8 cellular contexts compared by ENCODE assay signal in genomic region chr16:72787130-72787518, GRCh38.
A peak's percentile ranks its signal among the peaks of the same experiment; 100 is the strongest.
DNase-seq lines count a peak whose midpoint lies in the region; ATAC-seq, FAIRE-seq and TF ChIP-seq lines count a peak whose summit lies in the region.

No MANE protein-coding gene starts in this region.

- H3K4me1 Mint-ChIP-seq in T-cell, result peaks cover 13 to 23% (median 16%) of the 10 kb centered on the region in 3 donors
- peaks cover 4% of the 10 kb centered on the region for H3K4me1 Mint-ChIP-seq in glutamatergic neuron (ENCODE audit: low read depth, unreplicated experiment)

- DNase-seq in T-cell (peak in 1 of 34 experiments; percentile 2), glutamatergic neuron (no peak), small intestine (no peak), Ammon's horn (ENCODE audit: low spot score) (no peak), GM10266 (ENCODE audit: extremely low spot score) (no peak), superior temporal gyrus (ENCODE audit: extremely low spot score) (no peak)

- ATAC-seq in GM21576 (IDR thresholded peaks at IDR 0.05; ENCODE audit: unreplicated experiment) (peak; percentile 4), T-cell (replicated peaks in 1 of 4) (peak in 2 of 4 experiments; percentile 9 to 24), GM18861 (IDR thresholded peaks at IDR 0.05; ENCODE audit: unreplicated experiment) (no peak)

- CTCF ChIA-PET in T-cell (lab: Charles Lee), result interaction anchor here (0.6 to 0.7 kb wide), 2 partner anchors 46 to 286 kb away, joined by 4 read pairs; no protein-coding TSS in a partner anchor

- H3K27me3 Mint-ChIP-seq in T-cell (peaks cover 12 to 24% of the 10 kb centered on the region in 2 donors), glutamatergic neuron (ENCODE audit: unreplicated experiment) (peaks cover 6% of the 10 kb centered on the region)

- H3K27ac ChIP-seq in small intestine (ENCODE audit: low read depth in 1 of 2, low read length in 1 of 2), result peak overlapping the region in 1 of 2 donors; percentile 60

- POLR2A ChIA-PET in T-cell (lab: Charles Lee), result no interaction called here

- H3K9me3 ChIP-seq in small intestine (ENCODE audit: control insufficient read depth, low read depth), result no peaks in the 10 kb centered on the region

- no peak for FAIRE-seq in small intestine (lab: Jason Lieb, UNC)

- peaks cover 0 to 3% of the 10 kb centered on the region in 2 donors for H3K4me1 ChIP-seq in small intestine (ENCODE audit: control insufficient read depth in 2 of 2, insufficient read depth in 1 of 2, low read depth in 1 of 2, low read length in 1 of 2)

- H3K4me3 Mint-ChIP-seq in T-cell (peak overlapping the region; percentile 83 to 87 (median 85)), glutamatergic neuron (ENCODE audit: unreplicated experiment) (peak overlapping the region; percentile 86)

- H3K9me3 Mint-ChIP-seq in T-cell (no peaks in the 10 kb centered on the region), glutamatergic neuron (ENCODE audit: unreplicated experiment) (peaks cover 4% of the 10 kb centered on the region)

- H3K27me3 ChIP-seq in small intestine (ENCODE audit: control insufficient read depth in 2 of 2, insufficient read depth in 2 of 2, low read length in 2 of 2), result no peaks in the 10 kb centered on the region

- H3K36me3 Mint-ChIP-seq in T-cell (no peaks in the 10 kb centered on the region), glutamatergic neuron (ENCODE audit: unreplicated experiment) (no peaks in the 10 kb centered on the region)

- H3K4me3 ChIP-seq in small intestine (ENCODE audit: low read depth in 1 of 2, low read length in 2 of 2), result peak overlapping the region; percentile 24 to 57

- no peaks in the 10 kb centered on the region for H3K36me3 ChIP-seq in small intestine (ENCODE audit: control insufficient read depth in 2 of 2, insufficient read depth in 2 of 2, low read length in 2 of 2)

- H3K27ac Mint-ChIP-seq in T-cell, result peak overlapping the region; percentile 34 to 84
- peak overlapping the region; percentile 71 for H3K27ac Mint-ChIP-seq in glutamatergic neuron (ENCODE audit: unreplicated experiment)

- TF ChIP-seq CTCF in glutamatergic neuron (IDR thresholded peaks at IDR 0.05; ENCODE audit: partially characterized antibody, unreplicated experiment), result no peak
- TF ChIP-seq CTCF in GM10266 (IDR thresholded peaks at IDR 0.05; ENCODE audit: control insufficient read depth, insufficient read depth, low read depth, missing control alignments), result no peak

- 15 to 21% (median 20%) methylated on average over 24 of the region's 24 CpGs for WGBS in small intestine, 3 donors
